In the genomic region with DNA sequence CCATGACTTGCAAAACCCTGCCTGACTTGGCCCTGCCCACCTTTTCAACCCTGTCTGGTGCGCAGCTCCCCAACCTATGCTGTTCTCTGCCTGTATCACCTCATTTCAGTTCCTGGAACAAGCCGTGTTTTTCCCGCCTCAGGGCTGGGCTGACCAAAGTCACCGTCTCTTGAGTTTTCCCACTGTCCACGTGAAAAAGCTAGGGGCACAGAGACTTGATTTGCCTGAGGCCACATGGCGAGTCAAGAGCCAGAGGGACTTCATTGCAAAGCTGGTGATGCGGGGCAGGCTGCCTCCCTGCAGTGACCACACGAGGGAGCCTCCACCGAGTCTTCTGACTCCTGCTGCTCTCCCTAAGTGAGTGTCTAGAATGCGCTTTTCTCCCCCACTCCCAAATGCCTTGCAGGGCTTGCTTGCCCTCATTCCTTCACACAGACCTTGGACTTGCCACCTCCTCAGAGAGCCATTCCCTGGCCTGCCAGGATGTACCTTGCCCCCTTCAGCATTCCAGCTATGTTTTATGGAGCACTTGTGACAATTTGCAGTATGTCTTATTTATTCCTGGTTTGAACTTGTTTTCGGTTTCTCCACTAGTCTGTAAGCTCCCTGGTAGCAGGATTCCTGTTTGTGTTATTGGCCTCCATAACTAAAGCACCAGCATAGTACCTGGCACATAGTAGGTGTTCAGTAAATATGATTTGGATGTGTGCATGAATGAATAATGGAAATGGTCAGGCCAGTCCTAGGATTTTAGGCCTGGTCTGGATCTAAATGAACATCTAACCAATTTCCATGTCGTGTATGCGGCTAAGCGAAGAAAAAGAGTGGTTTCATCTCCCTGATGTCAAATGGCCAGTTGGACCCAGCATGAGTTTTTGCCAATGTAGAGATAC, we compare ENCODE assay signal across 1 cellular context.
TF ChIP-seq lines count a peak whose summit lies in the region.

No MANE protein-coding gene starts in this region.

TF ChIP-seq in HepG2, 621 proteins besides CTCF, POLR2A, EP300 and RAD21 (continued from another document):
- 0 out of 2 replicates have a peak, but pooled peaks have one; percentile 41 for TF ChIP-seq KLF6 (CRISPR knock-in tag; IDR thresholded peaks at IDR 0.05)
- 0 out of 2 replicates have a peak, but pooled peaks have one; percentile 59 for TF ChIP-seq CCDC6 (CRISPR knock-in tag; IDR thresholded peaks at IDR 0.05)
- TF ChIP-seq ZBTB38 (CRISPR knock-in tag; IDR thresholded peaks at IDR 0.05), result peak; percentile 27; the same call in 1 of the 2 replicates
- TF ChIP-seq EED (CRISPR knock-in tag; IDR thresholded peaks at IDR 0.05), result 0 out of 2 replicates have a peak, but pooled peaks have one; percentile 53
- TF ChIP-seq FOSL1 (CRISPR knock-in tag; IDR thresholded peaks at IDR 0.05; ENCODE audit: borderline replicate concordance), result no peak
- TF ChIP-seq, protein P1, sequence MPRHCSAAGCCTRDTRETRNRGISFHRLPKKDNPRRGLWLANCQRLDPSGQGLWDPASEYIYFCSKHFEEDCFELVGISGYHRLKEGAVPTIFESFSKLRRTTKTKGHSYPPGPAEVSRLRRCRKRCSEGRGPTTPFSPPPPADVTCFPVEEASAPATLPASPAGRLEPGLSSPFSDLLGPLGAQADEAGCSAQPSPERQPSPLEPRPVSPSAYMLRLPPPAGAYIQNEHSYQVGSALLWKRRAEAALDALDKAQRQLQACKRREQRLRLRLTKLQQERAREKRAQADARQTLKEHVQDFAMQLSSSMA (CRISPR knock-in tag; IDR thresholded peaks at IDR 0.05), result no peak
- TF ChIP-seq CC2D1A (CRISPR knock-in tag; IDR thresholded peaks at IDR 0.05), result no peak
- no peak for TF ChIP-seq JDP2 (CRISPR knock-in tag; IDR thresholded peaks at IDR 0.05; ENCODE audit: borderline replicate concordance)
- no peak for TF ChIP-seq GFI1 (CRISPR knock-in tag; IDR thresholded peaks at IDR 0.05; ENCODE audit: borderline replicate concordance)
- TF ChIP-seq, protein P2, sequence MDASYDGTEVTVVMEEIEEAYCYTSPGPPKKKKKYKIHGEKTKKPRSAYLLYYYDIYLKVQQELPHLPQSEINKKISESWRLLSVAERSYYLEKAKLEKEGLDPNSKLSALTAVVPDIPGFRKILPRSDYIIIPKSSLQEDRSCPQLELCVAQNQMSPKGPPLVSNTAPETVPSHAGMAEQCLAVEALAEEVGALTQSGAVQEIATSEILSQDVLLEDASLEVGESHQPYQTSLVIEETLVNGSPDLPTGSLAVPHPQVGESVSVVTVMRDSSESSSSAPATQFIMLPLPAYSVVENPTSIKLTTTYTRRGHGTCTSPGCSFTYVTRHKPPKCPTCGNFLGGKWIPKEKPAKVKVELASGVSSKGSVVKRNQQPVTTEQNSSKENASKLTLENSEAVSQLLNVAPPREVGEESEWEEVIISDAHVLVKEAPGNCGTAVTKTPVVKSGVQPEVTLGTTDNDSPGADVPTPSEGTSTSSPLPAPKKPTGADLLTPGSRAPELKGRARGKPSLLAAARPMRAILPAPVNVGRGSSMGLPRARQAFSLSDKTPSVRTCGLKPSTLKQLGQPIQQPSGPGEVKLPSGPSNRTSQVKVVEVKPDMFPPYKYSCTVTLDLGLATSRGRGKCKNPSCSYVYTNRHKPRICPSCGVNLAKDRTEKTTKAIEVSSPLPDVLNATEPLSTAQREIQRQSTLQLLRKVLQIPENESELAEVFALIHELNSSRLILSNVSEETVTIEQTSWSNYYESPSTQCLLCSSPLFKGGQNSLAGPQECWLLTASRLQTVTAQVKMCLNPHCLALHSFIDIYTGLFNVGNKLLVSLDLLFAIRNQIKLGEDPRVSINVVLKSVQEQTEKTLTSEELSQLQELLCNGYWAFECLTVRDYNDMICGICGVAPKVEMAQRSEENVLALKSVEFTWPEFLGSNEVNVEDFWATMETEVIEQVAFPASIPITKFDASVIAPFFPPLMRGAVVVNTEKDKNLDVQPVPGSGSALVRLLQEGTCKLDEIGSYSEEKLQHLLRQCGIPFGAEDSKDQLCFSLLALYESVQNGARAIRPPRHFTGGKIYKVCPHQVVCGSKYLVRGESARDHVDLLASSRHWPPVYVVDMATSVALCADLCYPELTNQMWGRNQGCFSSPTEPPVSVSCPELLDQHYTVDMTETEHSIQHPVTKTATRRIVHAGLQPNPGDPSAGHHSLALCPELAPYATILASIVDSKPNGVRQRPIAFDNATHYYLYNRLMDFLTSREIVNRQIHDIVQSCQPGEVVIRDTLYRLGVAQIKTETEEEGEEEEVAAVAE (CRISPR knock-in tag; IDR thresholded peaks at IDR 0.05; ENCODE audit: borderline replicate concordance), result 0 out of 2 replicates have a peak, but pooled peaks have one; percentile 58
- TF ChIP-seq HDAC1 (CRISPR knock-in tag; IDR thresholded peaks at IDR 0.05), result no peak
- TF ChIP-seq ZNF607 (CRISPR knock-in tag; IDR thresholded peaks at IDR 0.05; ENCODE audit: borderline replicate concordance), result no peak
- no peak for TF ChIP-seq ZBTB8A (CRISPR knock-in tag; IDR thresholded peaks at IDR 0.05; ENCODE audit: borderline replicate concordance, low read depth)
- TF ChIP-seq CREM (IDR thresholded peaks at IDR 0.05), result no peak
- TF ChIP-seq CREM (CRISPR knock-in tag; IDR thresholded peaks at IDR 0.05), result no peak
- TF ChIP-seq ZNF383 (CRISPR knock-in tag; IDR thresholded peaks at IDR 0.05; ENCODE audit: borderline replicate concordance), result 0 out of 2 replicates have a peak, but pooled peaks have one; percentile 14
- no peak for TF ChIP-seq ZNF530 (CRISPR knock-in tag; IDR thresholded peaks at IDR 0.05; ENCODE audit: low read depth)
- TF ChIP-seq, protein P3, sequence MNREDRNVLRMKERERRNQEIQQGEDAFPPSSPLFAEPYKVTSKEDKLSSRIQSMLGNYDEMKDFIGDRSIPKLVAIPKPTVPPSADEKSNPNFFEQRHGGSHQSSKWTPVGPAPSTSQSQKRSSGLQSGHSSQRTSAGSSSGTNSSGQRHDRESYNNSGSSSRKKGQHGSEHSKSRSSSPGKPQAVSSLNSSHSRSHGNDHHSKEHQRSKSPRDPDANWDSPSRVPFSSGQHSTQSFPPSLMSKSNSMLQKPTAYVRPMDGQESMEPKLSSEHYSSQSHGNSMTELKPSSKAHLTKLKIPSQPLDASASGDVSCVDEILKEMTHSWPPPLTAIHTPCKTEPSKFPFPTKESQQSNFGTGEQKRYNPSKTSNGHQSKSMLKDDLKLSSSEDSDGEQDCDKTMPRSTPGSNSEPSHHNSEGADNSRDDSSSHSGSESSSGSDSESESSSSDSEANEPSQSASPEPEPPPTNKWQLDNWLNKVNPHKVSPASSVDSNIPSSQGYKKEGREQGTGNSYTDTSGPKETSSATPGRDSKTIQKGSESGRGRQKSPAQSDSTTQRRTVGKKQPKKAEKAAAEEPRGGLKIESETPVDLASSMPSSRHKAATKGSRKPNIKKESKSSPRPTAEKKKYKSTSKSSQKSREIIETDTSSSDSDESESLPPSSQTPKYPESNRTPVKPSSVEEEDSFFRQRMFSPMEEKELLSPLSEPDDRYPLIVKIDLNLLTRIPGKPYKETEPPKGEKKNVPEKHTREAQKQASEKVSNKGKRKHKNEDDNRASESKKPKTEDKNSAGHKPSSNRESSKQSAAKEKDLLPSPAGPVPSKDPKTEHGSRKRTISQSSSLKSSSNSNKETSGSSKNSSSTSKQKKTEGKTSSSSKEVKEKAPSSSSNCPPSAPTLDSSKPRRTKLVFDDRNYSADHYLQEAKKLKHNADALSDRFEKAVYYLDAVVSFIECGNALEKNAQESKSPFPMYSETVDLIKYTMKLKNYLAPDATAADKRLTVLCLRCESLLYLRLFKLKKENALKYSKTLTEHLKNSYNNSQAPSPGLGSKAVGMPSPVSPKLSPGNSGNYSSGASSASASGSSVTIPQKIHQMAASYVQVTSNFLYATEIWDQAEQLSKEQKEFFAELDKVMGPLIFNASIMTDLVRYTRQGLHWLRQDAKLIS (CRISPR knock-in tag; IDR thresholded peaks at IDR 0.05), result no peak
- no peak for TF ChIP-seq KDM3A (CRISPR knock-in tag; IDR thresholded peaks at IDR 0.05; ENCODE audit: low read depth)
- TF ChIP-seq ZFYVE20 (CRISPR knock-in tag; IDR thresholded peaks at IDR 0.05; ENCODE audit: borderline replicate concordance, low read depth), result no peak
- TF ChIP-seq, protein P4, sequence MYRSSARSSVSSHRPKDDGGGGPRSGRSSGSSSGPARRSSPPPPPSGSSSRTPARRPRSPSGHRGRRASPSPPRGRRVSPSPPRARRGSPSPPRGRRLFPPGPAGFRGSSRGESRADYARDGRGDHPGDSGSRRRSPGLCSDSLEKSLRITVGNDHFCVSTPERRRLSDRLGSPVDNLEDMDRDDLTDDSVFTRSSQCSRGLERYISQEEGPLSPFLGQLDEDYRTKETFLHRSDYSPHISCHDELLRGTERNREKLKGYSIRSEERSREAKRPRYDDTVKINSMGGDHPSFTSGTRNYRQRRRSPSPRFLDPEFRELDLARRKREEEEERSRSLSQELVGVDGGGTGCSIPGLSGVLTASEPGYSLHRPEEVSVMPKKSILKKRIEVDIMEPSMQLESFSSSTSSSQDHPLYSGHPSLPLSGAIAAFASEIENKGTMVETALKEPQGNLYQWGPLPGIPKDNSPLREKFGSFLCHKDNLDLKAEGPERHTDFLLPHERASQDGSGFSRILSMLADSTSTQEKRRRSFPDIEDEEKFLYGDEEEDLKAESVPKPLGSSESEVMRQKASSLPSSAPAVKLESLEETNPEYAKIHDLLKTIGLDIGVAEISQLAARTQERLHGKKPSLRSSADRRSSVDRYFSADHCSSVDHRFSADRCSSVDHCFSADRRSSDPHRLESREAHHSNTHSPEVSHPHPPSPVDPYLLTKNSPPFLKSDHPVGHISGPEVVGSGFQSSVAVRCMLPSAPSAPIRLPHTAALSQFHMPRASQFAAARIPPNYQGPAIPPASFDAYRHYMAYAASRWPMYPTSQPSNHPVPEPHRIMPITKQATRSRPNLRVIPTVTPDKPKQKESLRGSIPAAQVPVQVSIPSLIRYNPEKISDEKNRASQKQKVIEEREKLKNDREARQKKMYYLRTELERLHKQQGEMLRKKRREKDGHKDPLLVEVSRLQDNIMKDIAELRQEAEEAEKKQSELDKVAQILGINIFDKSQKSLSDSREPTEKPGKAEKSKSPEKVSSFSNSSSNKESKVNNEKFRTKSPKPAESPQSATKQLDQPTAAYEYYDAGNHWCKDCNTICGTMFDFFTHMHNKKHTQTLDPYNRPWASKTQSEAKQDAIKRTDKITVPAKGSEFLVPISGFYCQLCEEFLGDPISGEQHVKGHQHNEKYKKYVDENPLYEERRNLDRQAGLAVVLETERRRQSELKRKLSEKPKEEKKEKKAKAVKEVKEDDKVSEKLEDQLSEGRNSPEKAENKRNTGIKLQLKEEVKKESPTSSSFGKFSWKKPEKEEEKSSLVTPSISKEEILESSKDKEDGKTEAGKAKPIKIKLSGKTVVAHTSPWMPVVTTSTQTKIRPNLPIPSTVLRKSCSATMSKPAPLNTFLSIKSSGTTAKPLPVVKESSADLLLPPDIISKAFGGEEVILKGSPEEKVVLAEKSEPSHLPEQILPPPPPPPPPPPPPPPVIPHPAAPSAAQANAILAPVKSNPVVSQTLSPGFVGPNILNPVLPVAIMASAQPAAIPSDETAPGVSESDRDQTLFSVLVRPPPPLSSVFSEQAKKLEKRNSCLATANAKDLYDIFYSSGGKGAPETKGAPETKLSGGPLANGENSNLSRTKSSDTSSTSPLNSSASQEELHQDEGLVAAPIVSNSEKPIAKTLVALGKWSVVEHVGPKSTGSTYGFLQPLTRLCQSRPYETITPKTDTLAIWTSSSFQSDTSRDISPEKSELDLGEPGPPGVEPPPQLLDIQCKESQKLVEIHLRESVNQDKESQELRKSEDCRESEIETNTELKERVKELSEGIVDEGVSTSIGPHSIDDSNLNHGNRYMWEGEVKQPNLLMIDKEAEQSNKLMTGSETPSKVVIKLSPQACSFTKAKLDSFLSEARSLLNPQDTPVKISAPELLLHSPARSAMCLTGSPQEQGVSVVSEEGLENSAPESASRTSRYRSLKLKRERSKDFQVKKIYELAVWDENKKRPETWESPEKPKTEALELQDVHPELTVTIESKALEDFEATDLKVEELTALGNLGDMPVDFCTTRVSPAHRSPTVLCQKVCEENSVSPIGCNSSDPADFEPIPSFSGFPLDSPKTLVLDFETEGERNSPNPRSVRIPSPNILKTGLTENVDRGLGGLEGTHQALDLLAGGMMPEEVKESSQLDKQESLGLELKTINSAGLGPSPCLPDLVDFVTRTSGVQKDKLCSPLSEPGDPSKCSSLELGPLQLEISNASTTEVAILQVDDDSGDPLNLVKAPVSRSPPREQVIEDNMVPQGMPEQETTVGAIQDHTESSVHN (CRISPR knock-in tag; IDR thresholded peaks at IDR 0.05), result peak; percentile 81; the same call in 1 of the 2 replicates
- TF ChIP-seq, protein P5, sequence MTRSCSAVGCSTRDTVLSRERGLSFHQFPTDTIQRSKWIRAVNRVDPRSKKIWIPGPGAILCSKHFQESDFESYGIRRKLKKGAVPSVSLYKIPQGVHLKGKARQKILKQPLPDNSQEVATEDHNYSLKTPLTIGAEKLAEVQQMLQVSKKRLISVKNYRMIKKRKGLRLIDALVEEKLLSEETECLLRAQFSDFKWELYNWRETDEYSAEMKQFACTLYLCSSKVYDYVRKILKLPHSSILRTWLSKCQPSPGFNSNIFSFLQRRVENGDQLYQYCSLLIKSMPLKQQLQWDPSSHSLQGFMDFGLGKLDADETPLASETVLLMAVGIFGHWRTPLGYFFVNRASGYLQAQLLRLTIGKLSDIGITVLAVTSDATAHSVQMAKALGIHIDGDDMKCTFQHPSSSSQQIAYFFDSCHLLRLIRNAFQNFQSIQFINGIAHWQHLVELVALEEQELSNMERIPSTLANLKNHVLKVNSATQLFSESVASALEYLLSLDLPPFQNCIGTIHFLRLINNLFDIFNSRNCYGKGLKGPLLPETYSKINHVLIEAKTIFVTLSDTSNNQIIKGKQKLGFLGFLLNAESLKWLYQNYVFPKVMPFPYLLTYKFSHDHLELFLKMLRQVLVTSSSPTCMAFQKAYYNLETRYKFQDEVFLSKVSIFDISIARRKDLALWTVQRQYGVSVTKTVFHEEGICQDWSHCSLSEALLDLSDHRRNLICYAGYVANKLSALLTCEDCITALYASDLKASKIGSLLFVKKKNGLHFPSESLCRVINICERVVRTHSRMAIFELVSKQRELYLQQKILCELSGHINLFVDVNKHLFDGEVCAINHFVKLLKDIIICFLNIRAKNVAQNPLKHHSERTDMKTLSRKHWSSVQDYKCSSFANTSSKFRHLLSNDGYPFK (CRISPR knock-in tag; IDR thresholded peaks at IDR 0.05; ENCODE audit: borderline replicate concordance), result peak; percentile 75; the same call in 1 of the 2 replicates
- no peak; the same call in 1 of the 2 replicates for TF ChIP-seq ZNF501 (CRISPR knock-in tag; IDR thresholded peaks at IDR 0.05)
- TF ChIP-seq ZFP41 (CRISPR knock-in tag; IDR thresholded peaks at IDR 0.05; ENCODE audit: borderline replicate concordance), result no peak
- TF ChIP-seq ZNF569 (CRISPR knock-in tag; IDR thresholded peaks at IDR 0.05; ENCODE audit: borderline replicate concordance), result no peak
- TF ChIP-seq STAG1 (CRISPR knock-in tag; IDR thresholded peaks at IDR 0.05), result peak; percentile 87
- TF ChIP-seq ZNF776 (CRISPR knock-in tag; IDR thresholded peaks at IDR 0.05), result no peak
- no peak for TF ChIP-seq NR3C1 (CRISPR knock-in tag; IDR thresholded peaks at IDR 0.05)
- TF ChIP-seq, protein P6, sequence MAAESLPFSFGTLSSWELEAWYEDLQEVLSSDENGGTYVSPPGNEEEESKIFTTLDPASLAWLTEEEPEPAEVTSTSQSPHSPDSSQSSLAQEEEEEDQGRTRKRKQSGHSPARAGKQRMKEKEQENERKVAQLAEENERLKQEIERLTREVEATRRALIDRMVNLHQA (CRISPR knock-in tag; IDR thresholded peaks at IDR 0.05), result 0 out of 2 replicates have a peak, but pooled peaks have one; percentile 38
